In the genomic region with DNA sequence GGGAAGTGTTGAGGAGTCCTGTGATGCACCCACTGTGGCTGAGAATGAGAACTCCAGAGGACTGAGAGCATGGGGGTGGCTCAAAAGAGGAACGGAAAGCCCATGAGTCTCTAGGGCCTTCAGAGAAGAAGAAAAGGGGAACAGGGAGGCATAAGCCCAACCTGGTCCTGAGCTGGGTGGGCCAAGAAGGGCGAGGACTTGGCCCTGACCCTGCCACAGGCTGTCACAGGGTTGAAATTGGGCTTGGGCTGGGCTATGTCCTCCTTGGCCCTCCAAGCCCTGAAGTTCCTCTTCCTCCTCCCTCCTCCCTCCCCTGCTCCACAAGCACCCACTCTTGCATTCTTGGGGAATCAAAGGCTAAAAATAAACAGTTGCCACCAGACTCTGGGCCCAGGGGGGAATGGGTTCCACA, we compare ENCODE assay signal across 8 cellular contexts. TPM values are rescaled to one million over a fixed set of nuclear protein-coding genes. Genes with fewer than 3 reads are reported as not detected.
DNase-seq lines count a peak whose midpoint lies in the region; ATAC-seq, FAIRE-seq and TF ChIP-seq lines count a peak whose summit lies in the region.

No MANE protein-coding gene starts in this region.

- peak overlapping the region; percentile 93 for H3K27ac ChIP-seq in right cardiac atrium (ENCODE audit: low read length)

- H3K36me3 Mint-ChIP-seq in activated CD4-positive, alpha-beta T cell treated with anti-CD3 and anti-CD28 coated beads for 36 hours (ENCODE audit: low read depth), result no peaks in the 10 kb centered on the region

- H3K27me3 Mint-ChIP-seq in activated CD4-positive, alpha-beta T cell treated with anti-CD3 and anti-CD28 coated beads for 36 hours, result peaks cover 18% of the 10 kb centered on the region

- peak; percentile 98 for ATAC-seq in GM21528 (IDR thresholded peaks at IDR 0.05; ENCODE audit: low FRiP score, unreplicated experiment)
- ATAC-seq in HG03575 (IDR thresholded peaks at IDR 0.05; ENCODE audit: extremely low read depth, insufficient number of reproducible peaks, low FRiP score, unreplicated experiment), result peak; percentile 92
- peak; percentile 76 to 77 for ATAC-seq in right cardiac atrium
- no peak for ATAC-seq in activated CD4-positive, alpha-beta T cell treated with anti-CD3 and anti-CD28 coated beads for 36 hours

- H3K4me1 ChIP-seq in right cardiac atrium (ENCODE audit: control insufficient read depth, insufficient read depth, low read length), result peaks cover 13% of the 10 kb centered on the region

- peak; percentile 81 for DNase-seq in GM10266 (ENCODE audit: extremely low spot score)
- DNase-seq in right cardiac atrium, result peak; percentile 48 to 79 (median 79)
- no peak for DNase-seq in T-helper 1 cell
- DNase-seq in H54 (ENCODE audit: insufficient read length, low spot score), result no peak
- DNase-seq in DMS79 (lab: John Stamatoyannopoulos, UW), result no peak
- no peak for DNase-seq in activated CD4-positive, alpha-beta T cell treated with anti-CD3 and anti-CD28 coated beads for 36 hours

- H3K4me1 Mint-ChIP-seq in activated CD4-positive, alpha-beta T cell treated with anti-CD3 and anti-CD28 coated beads for 36 hours, result no peaks in the 10 kb centered on the region

- TF ChIP-seq POLR2A in H54 (IDR thresholded peaks at IDR 0.05; ENCODE audit: low read depth, low read length), result no peak

- no peak overlapping the region for H3K27ac Mint-ChIP-seq in activated CD4-positive, alpha-beta T cell treated with anti-CD3 and anti-CD28 coated beads for 36 hours

- H3K4me3 Mint-ChIP-seq in activated CD4-positive, alpha-beta T cell treated with anti-CD3 and anti-CD28 coated beads for 36 hours, result no peak overlapping the region

- TF ChIP-seq CTCF in GM10266 (IDR thresholded peaks at IDR 0.05; ENCODE audit: control insufficient read depth, insufficient read depth, low read depth, missing control alignments), result no peak

- intact Hi-C loops in right cardiac atrium (cut with DNase I), result no loop called here
- intact Hi-C loops in activated CD4-positive, alpha-beta T cell treated with anti-CD3 and anti-CD28 coated beads for 36 hours (cut with DNase I, micrococcal nuclease), result no loop called here

- CTCF ChIA-PET in activated CD4-positive, alpha-beta T cell treated with anti-CD3 and anti-CD28 coated beads for 36 hours (lab: Charles Lee), result no interaction called here

- H3K4me3 ChIP-seq in right cardiac atrium (ENCODE audit: low read length), result no peak overlapping the region

- no peaks in the 10 kb centered on the region for H3K27me3 ChIP-seq in right cardiac atrium (ENCODE audit: control insufficient read depth, insufficient read depth)

- POLR2A ChIA-PET in activated CD4-positive, alpha-beta T cell treated with anti-CD3 and anti-CD28 coated beads for 36 hours (lab: Charles Lee), result no interaction called here

- H3K9me3 ChIP-seq in right cardiac atrium (ENCODE audit: control insufficient read depth, low read length), result no peaks in the 10 kb centered on the region

- H3K9me3 Mint-ChIP-seq in activated CD4-positive, alpha-beta T cell treated with anti-CD3 and anti-CD28 coated beads for 36 hours (ENCODE audit: low read depth), result no peaks in the 10 kb centered on the region

- 68% methylated on average over 2 of the region's 2 CpGs for WGBS in right cardiac atrium

- FAIRE-seq in H54 (lab: Jason Lieb, UNC), result no peak

RNA-seq across cellular contexts. Expression of gene PPARGC1B, which starts 49.3 kb away (rescaled TPM):
- 10 to 100 TPM; 11.9 to 17.5 (median 13.6) TPM for total RNA-seq in right cardiac atrium
- polyA plus RNA-seq in right cardiac atrium, result 4.5 TPM
- 1 to 10 TPM; 4.8 to 4.9 TPM for total RNA-seq in activated CD4-positive, alpha-beta T cell treated with anti-CD3 and anti-CD28 coated beads for 36 hours

Comparison
In these comparisons a context has a peak if more than half of its experiments do, and no peak if none do; other contexts are left out.
1. DNase-seq: peak in GM10266 (single experiment) and right cardiac atrium (3 of 3); none in T-helper 1 cell (0 of 5), H54 (single experiment), DMS79 (single experiment) and activated CD4-positive, alpha-beta T cell treated with anti-CD3 and anti-CD28 coated beads for 36 hours (single experiment).